ENCODE assay signal across 8 cellular contexts in genomic region chr5:55994502-55994997, GRCh38. TPM values are rescaled to one million over a fixed set of nuclear protein-coding genes. Genes with fewer than 3 reads are reported as not detected.
DNase-seq lines count a peak whose midpoint lies in the region; ATAC-seq and TF ChIP-seq lines count a peak whose summit lies in the region.

Gene IL6ST, minus strand, starts transcription at chr5:55994963. Its CDS starts 18,685 bp downstream, at chr5:55976278.

- H3K4me3 ChIP-seq in WI38 (ENCODE audit: low read depth, low read length) = peak within 1 kb of the TSS; percentile 90

- ATAC-seq in GM19468 (IDR thresholded peaks at IDR 0.05; ENCODE audit: extremely low read depth, unreplicated experiment) = peak; percentile 17

- TF ChIP-seq CTCF in WI38 (IDR thresholded peaks at IDR 0.05; ENCODE audit: low read depth, low read length) = no peak

- DNase-seq in EL (peak; percentile 94), HK-2 (ENCODE audit: unreplicated experiment) (peak; percentile 77), epithelial cell of prostate (ENCODE audit: low read depth, low spot score) (no peak), mucosa of gallbladder (ENCODE audit: low spot score) (peak; percentile 52), ureter (ENCODE audit: low spot score) (no peak), NCI-H1417 treated with DMSO at 0.1 percent for 48 hours (lab: John Stamatoyannopoulos, UW) (no peak)

- peak within 1 kb of the TSS; percentile 92 for H3K27ac ChIP-seq in epithelial cell of prostate

RNA-seq across cellular contexts. Expression of gene IL6ST, which starts in this region (rescaled TPM):
- total RNA-seq in mucosa of gallbladder (235 TPM), ureter (255 TPM)

Comparison
In these comparisons a context has a peak if more than half of its experiments do, and no peak if none do; other contexts are left out.
1. DNase-seq: peak in EL (single experiment), HK-2 (single experiment) and mucosa of gallbladder (single experiment); none in epithelial cell of prostate (single experiment), ureter (single experiment) and NCI-H1417 treated with DMSO at 0.1 percent for 48 hours (single experiment).